In the genomic region with DNA sequence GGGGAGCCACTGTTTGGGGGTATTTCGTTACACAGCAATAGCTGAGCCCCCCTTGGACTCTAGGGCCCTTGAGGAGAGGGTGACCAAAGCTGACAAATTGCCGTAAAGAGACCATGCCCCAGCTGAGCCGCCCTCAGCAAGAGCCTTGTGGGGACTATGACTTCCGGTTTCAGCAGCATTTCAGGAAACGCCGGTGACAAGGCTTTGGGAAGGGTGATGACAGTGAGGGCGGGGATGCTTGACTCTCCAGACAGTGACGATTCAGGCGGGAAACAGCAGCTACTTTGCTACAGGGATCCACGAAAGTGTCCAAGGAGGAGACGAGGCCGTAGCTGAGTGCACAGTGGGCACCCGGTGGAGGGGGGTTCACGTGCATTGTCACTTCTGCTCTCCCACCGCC, we compare ENCODE assay signal across 9 cellular contexts.
"Had no signal": no experiment of that assay in that cellular context is flagged by ENCODE, and none has a peak within 500 bp of the region (broad histone marks: within the 10 kb centered on the region; RNA-seq: fewer than 3 reads in every experiment).

No MANE protein-coding gene starts in this region.

- H3K36me3 Mint-ChIP-seq: activated CD4-positive, alpha-beta memory T cell treated with anti-CD3 and anti-CD28 coated beads for 36 hours; immature natural killer cell had no signal

- H3K27ac Mint-ChIP-seq: activated CD4-positive, alpha-beta memory T cell treated with anti-CD3 and anti-CD28 coated beads for 36 hours; activated T-cell treated with anti-CD3 and anti-CD28 coated beads, Interleukin-2, amount 50 U/mL, for 72 hours; immature natural killer cell had no signal

- DNase-seq: activated CD4-positive, alpha-beta memory T cell treated with anti-CD3 and anti-CD28 coated beads for 36 hours; activated CD4-positive, CD25-positive, alpha-beta regulatory T cell treated with anti-CD3 and anti-CD28 coated beads, Interleukin-2, amount 50 U/mL, for 72 hours; activated CD8-positive, alpha-beta memory T cell treated with anti-CD3 and anti-CD28 coated beads, Interleukin-2, amount 50 U/mL, for 4 hours; activated gamma-delta T cell treated with Interleukin-2 at 50 U/mL for 16 hours; activated T-cell treated with anti-CD3 and anti-CD28 coated beads, Interleukin-2, amount 50 U/mL, for 72 hours; immature natural killer cell; left colon; midbrain; retina had no signal

- H3K4me3 Mint-ChIP-seq: activated CD4-positive, alpha-beta memory T cell treated with anti-CD3 and anti-CD28 coated beads for 36 hours; activated T-cell treated with anti-CD3 and anti-CD28 coated beads, Interleukin-2, amount 50 U/mL, for 72 hours had no signal

- H3K9me3 Mint-ChIP-seq: activated CD4-positive, alpha-beta memory T cell treated with anti-CD3 and anti-CD28 coated beads for 36 hours; activated T-cell treated with anti-CD3 and anti-CD28 coated beads, Interleukin-2, amount 50 U/mL, for 72 hours; immature natural killer cell had no signal

- ATAC-seq: activated T-cell treated with anti-CD3 and anti-CD28 coated beads, Interleukin-2, amount 50 U/mL, for 72 hours; left colon had no signal
